In genomic region chr14:70887207-70888150, GRCh38 we compare ENCODE assay signal across 8 cellular contexts. TPM values are rescaled to one million over a fixed set of nuclear protein-coding genes. Genes with fewer than 3 reads are reported as not detected.
DNase-seq lines count a peak whose midpoint lies in the region; ATAC-seq, FAIRE-seq and TF ChIP-seq lines count a peak whose summit lies in the region.

No MANE protein-coding gene starts in this region.

- intact Hi-C loops in endothelial cell of umbilical vein (cut with micrococcal nuclease): no loop called here

- H3K27ac ChIP-seq in AG04450 (ENCODE audit: low read depth, low read length) (peak overlapping the region; percentile 90), KMS-11 (peak overlapping the region; percentile 62), endothelial cell of umbilical vein (ENCODE audit: insufficient read depth, low read depth, low read length) (no peak overlapping the region), upper lobe of left lung (peak overlapping the region; percentile 24 to 83 (median 72))

- peak; percentile 44 for ATAC-seq in GM19438 (IDR thresholded peaks at IDR 0.05; ENCODE audit: low read depth, unreplicated experiment)
- peak in 1 of 2 donors; percentile 75 for ATAC-seq in upper lobe of left lung (ENCODE audit: low FRiP score in 2 of 2)

- H4K20me1 ChIP-seq in KMS-11 (ENCODE audit: insufficient read depth) (no peaks in the 10 kb centered on the region), endothelial cell of umbilical vein (replicated peaks; ENCODE audit: control insufficient read depth, extremely low read depth, insufficient read depth, low read length) (peaks cover 3% of the 10 kb centered on the region)

- peak; percentile 33 for FAIRE-seq in endothelial cell of umbilical vein (lab: Jason Lieb, UNC)

- H3K4me2 ChIP-seq in KMS-11: peak overlapping the region; percentile 84
- H3K4me2 ChIP-seq in endothelial cell of umbilical vein (ENCODE audit: insufficient read depth, low read length): no peak overlapping the region

- H3K4me1 ChIP-seq in KMS-11 (ENCODE audit: low read depth, poor library complexity, severe bottlenecking): peaks cover 56% of the 10 kb centered on the region
- H3K4me1 ChIP-seq in endothelial cell of umbilical vein (ENCODE audit: control insufficient read depth, extremely low read depth, insufficient read depth, low read length): peaks cover 10% of the 10 kb centered on the region
- H3K4me1 ChIP-seq in upper lobe of left lung: peaks cover 15 to 35% (median 25%) of the 10 kb centered on the region in 4 donors

- H3K4me3 ChIP-seq in AG04450 (ENCODE audit: low read depth, low read length) (peak overlapping the region; percentile 34), KMS-11 (IDR thresholded peaks at IDR 0.05; ENCODE audit: insufficient read depth, low read depth, low read length) (no peak overlapping the region), endothelial cell of umbilical vein (replicated peaks in 1 of 3; ENCODE audit: insufficient read depth in 1 of 3, low read depth in 1 of 3, low read length in 3 of 3) (no peak overlapping the region), upper lobe of left lung (no peak overlapping the region)

- TF ChIP-seq POLR2A in endothelial cell of umbilical vein (IDR thresholded peaks at IDR 0.05; ENCODE audit: low read depth, low read length) (no peak), upper lobe of left lung (IDR thresholded peaks at IDR 0.05) (peak in 1 of 4 donors; percentile 17)

- POLR2A ChIA-PET in AG04450 (lab: Yijun Ruan, JAX): interaction anchor here (1.1 kb wide), 1 partner anchor 18 kb away, joined by 5 read pairs; no protein-coding TSS in a partner anchor
- POLR2A ChIA-PET in endothelial cell of umbilical vein (lab: Charles Lee): interaction anchor here (0.6 kb wide), 1 partner anchor 840 kb away, joined by 7 read pairs; no protein-coding TSS in a partner anchor

- H3K9ac ChIP-seq in KMS-11 (peak overlapping the region; percentile 12; the same call in 1 of the 2 replicates), endothelial cell of umbilical vein (replicated peaks; ENCODE audit: extremely low read depth, insufficient read depth, low read length) (no peak overlapping the region)

- CTCF ChIA-PET in AG04450 (lab: Charles Lee) (interaction anchor here (0.6 to 2.5 kb wide), 5 partner anchors 11 to 70 kb away, joined by 3 to 22 read pairs (median 3); partner anchors contain the start of gene PCNX1), endothelial cell of umbilical vein (lab: Charles Lee) (interaction anchor here (1.1 to 1.7 kb wide), 4 partner anchors 9 to 44 kb away, joined by 4 to 7 read pairs (median 4); partner anchors contain the start of gene PCNX1)

- H3K36me3 ChIP-seq in KMS-11 (ENCODE audit: insufficient read depth) (no peaks in the 10 kb centered on the region), endothelial cell of umbilical vein (ENCODE audit: control insufficient read depth in 2 of 2, extremely low read depth in 1 of 2, insufficient read depth in 2 of 2, low read length in 2 of 2) (no peaks in the 10 kb centered on the region), upper lobe of left lung (no peaks in the 10 kb centered on the region)

- H3K27me3 ChIP-seq in AG04450 (ENCODE audit: control insufficient read depth, insufficient read depth, low read length): no peaks in the 10 kb centered on the region
- no peaks in the 10 kb centered on the region for H3K27me3 ChIP-seq in KMS-11 (ENCODE audit: insufficient read depth, low read depth)
- peaks cover 66 to 83% of the 10 kb centered on the region in 2 experiments for H3K27me3 ChIP-seq in endothelial cell of umbilical vein (ENCODE audit: control insufficient read depth in 2 of 2, insufficient read depth in 2 of 2, low read length in 2 of 2)
- no peaks in the 10 kb centered on the region for H3K27me3 ChIP-seq in upper lobe of left lung

- dilution Hi-C loops in endothelial cell of umbilical vein (cut with MboI; ENCODE audit: extremely low pct_ligation_motif_present, low sequenced_read_pairs): no loop called here

- TF ChIP-seq CTCF in AG04450 (IDR thresholded peaks at IDR 0.05; ENCODE audit: low read depth, low read length) (no peak), KMS-11 (conservative IDR thresholded peaks at IDR 0.05; ENCODE audit: low read depth, low read length) (no peak), endothelial cell of umbilical vein (IDR thresholded peaks at IDR 0.05; ENCODE audit: extremely low read depth in 1 of 2, insufficient read depth in 1 of 2, low read depth in 1 of 2, low read length in 2 of 2) (no peak), upper lobe of left lung (IDR thresholded peaks at IDR 0.05) (no peak)

- H2AFZ ChIP-seq in KMS-11 (ENCODE audit: low read depth): no peak overlapping the region; the same call in 1 of the 2 replicates
- no peak overlapping the region for H2AFZ ChIP-seq in endothelial cell of umbilical vein (ENCODE audit: low read depth, low read length)

- DNase-seq in AG04450 (ENCODE audit: low read depth, low spot score) (peak; percentile 86), endothelial cell of umbilical vein (ENCODE audit: low read depth, low spot score) (no peak), upper lobe of left lung (no peak), LoVo (ENCODE audit: low spot score) (no peak), hippocampal formation (lab: John Stamatoyannopoulos, UW) (no peak)
- no peak for DNase-seq in stimulated activated CD4-positive, alpha-beta T cell treated with anti-CD3 and anti-CD28 coated beads, Interleukin-4, amount 100 ng/mL, for 1 hour

- H3K79me2 ChIP-seq in KMS-11 (ENCODE audit: insufficient read depth, low read depth): no peaks in the 10 kb centered on the region
- H3K79me2 ChIP-seq in endothelial cell of umbilical vein (ENCODE audit: control insufficient read depth, insufficient read depth, low read length): no peaks in the 10 kb centered on the region

- no peak for TF ChIP-seq EP300 in upper lobe of left lung (IDR thresholded peaks at IDR 0.05)

- WGBS in upper lobe of left lung, 2 donors: 15 to 16% methylated on average over 3 of the region's 3 CpGs

- no TSS peak for BruUV-seq in endothelial cell of umbilical vein (replicated peaks; lab: Mats Ljungman, UMichigan)

- H3K9me3 ChIP-seq in AG04450 (ENCODE audit: control insufficient read depth, insufficient read depth, low read length) (no peaks in the 10 kb centered on the region), endothelial cell of umbilical vein (replicated peaks; ENCODE audit: control insufficient read depth, insufficient read depth, low read length) (no peaks in the 10 kb centered on the region), upper lobe of left lung (no peaks in the 10 kb centered on the region)

- no peaks in the 10 kb centered on the region for H3K9me1 ChIP-seq in endothelial cell of umbilical vein (replicated peaks; ENCODE audit: control insufficient read depth, extremely low read depth, insufficient read depth, low read length)

TF ChIP-seq in endothelial cell of umbilical vein, 7 proteins besides CTCF, POLR2A, EP300 and RAD21:
- TF ChIP-seq MAX (IDR thresholded peaks at IDR 0.05; ENCODE audit: insufficient read depth, insufficient read length) (no peak), MYC (IDR thresholded peaks at IDR 0.05; ENCODE audit: low read depth, low read length) (no peak)

RNA-seq across cellular contexts. Expression of gene PCNX1, which starts 19.8 kb away (rescaled TPM):
- 47.1 and 54.2 TPM in 2 replicates for polyA plus RNA-seq in AG04450 (2011; rRNA removed)
- polyA minus RNA-seq in AG04450 (2011; rRNA and poly(A)+ RNA removed): 144 and 163 TPM in 2 replicates
- 30.6 and 40.5 TPM in 2 replicates for total RNA-seq in endothelial cell of umbilical vein
- polyA plus RNA-seq in endothelial cell of umbilical vein: 21.4 and 24.0 TPM in 2 replicates
- polyA plus RNA-seq in endothelial cell of umbilical vein (2011; cell fraction: cytosol; rRNA removed): 12.5 and 12.6 TPM in 2 replicates
- 49.3 and 53.5 TPM in 2 replicates for polyA plus RNA-seq in endothelial cell of umbilical vein (2011; cell fraction: nucleus; rRNA removed)
- 18.3 and 19.0 TPM in 2 replicates for polyA plus RNA-seq in endothelial cell of umbilical vein (2012)
- 168 and 175 TPM in 2 replicates for polyA minus RNA-seq in endothelial cell of umbilical vein
- 45.6 TPM for polyA minus RNA-seq in endothelial cell of umbilical vein (2011; cell fraction: cytosol; rRNA and poly(A)+ RNA removed)
- 155 and 232 TPM in 2 replicates for polyA minus RNA-seq in endothelial cell of umbilical vein (2011; cell fraction: nucleus; rRNA and poly(A)+ RNA removed)
- total RNA-seq in upper lobe of left lung: 10 to 100 TPM; 38.4 to 98.5 (median 65.4) TPM
